Comparison of ENCODE assay signal across 1 cellular context in the genomic region with DNA sequence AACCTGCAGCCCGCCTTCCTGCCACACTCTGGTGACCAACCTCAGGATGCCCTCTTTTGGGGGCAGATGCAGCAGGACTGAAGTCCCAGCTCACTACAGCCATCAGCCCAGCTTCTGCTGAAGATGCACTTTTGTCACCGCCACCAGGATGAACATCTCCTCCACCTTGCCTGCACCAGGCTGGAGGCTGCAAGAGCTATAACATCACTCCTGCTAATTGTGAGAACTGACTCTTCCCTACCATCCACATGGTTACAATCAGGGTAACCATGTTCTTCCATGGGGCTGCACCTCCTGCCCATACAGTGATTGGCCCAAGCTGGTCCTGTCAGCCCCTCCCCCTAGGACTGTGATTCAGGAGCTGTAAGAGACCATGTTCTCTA.
TF ChIP-seq lines count a peak whose summit lies in the region.

No MANE protein-coding gene starts in this region.

TF ChIP-seq in HepG2, 621 proteins besides CTCF, POLR2A, EP300 and RAD21 (continued from another document):
- no peak for TF ChIP-seq NFKB2 (CRISPR knock-in tag; IDR thresholded peaks at IDR 0.05; ENCODE audit: borderline replicate concordance)
- no peak for TF ChIP-seq NFE2 (CRISPR knock-in tag; IDR thresholded peaks at IDR 0.05)
- TF ChIP-seq, protein P1, sequence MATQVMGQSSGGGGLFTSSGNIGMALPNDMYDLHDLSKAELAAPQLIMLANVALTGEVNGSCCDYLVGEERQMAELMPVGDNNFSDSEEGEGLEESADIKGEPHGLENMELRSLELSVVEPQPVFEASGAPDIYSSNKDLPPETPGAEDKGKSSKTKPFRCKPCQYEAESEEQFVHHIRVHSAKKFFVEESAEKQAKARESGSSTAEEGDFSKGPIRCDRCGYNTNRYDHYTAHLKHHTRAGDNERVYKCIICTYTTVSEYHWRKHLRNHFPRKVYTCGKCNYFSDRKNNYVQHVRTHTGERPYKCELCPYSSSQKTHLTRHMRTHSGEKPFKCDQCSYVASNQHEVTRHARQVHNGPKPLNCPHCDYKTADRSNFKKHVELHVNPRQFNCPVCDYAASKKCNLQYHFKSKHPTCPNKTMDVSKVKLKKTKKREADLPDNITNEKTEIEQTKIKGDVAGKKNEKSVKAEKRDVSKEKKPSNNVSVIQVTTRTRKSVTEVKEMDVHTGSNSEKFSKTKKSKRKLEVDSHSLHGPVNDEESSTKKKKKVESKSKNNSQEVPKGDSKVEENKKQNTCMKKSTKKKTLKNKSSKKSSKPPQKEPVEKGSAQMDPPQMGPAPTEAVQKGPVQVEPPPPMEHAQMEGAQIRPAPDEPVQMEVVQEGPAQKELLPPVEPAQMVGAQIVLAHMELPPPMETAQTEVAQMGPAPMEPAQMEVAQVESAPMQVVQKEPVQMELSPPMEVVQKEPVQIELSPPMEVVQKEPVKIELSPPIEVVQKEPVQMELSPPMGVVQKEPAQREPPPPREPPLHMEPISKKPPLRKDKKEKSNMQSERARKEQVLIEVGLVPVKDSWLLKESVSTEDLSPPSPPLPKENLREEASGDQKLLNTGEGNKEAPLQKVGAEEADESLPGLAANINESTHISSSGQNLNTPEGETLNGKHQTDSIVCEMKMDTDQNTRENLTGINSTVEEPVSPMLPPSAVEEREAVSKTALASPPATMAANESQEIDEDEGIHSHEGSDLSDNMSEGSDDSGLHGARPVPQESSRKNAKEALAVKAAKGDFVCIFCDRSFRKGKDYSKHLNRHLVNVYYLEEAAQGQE (IDR thresholded peaks at IDR 0.05; ENCODE audit: borderline replicate concordance in 1 of 2, low read depth in 1 of 2, low read length in 2 of 2) = no peak
- TF ChIP-seq KLF12 (CRISPR knock-in tag; IDR thresholded peaks at IDR 0.05; ENCODE audit: borderline replicate concordance) = no peak
- TF ChIP-seq, protein P2, sequence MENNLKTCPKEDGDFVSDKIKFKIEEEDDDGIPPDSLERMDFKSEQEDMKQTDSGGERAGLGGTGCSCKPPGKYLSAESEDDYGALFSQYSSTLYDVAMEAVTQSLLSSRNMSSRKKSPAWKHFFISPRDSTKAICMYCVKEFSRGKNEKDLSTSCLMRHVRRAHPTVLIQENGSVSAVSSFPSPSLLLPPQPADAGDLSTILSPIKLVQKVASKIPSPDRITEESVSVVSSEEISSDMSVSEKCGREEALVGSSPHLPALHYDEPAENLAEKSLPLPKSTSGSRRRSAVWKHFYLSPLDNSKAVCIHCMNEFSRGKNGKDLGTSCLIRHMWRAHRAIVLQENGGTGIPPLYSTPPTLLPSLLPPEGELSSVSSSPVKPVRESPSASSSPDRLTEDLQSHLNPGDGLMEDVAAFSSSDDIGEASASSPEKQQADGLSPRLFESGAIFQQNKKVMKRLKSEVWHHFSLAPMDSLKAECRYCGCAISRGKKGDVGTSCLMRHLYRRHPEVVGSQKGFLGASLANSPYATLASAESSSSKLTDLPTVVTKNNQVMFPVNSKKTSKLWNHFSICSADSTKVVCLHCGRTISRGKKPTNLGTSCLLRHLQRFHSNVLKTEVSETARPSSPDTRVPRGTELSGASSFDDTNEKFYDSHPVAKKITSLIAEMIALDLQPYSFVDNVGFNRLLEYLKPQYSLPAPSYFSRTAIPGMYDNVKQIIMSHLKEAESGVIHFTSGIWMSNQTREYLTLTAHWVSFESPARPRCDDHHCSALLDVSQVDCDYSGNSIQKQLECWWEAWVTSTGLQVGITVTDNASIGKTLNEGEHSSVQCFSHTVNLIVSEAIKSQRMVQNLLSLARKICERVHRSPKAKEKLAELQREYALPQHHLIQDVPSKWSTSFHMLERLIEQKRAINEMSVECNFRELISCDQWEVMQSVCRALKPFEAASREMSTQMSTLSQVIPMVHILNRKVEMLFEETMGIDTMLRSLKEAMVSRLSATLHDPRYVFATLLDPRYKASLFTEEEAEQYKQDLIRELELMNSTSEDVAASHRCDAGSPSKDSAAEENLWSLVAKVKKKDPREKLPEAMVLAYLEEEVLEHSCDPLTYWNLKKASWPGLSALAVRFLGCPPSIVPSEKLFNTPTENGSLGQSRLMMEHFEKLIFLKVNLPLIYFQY (CRISPR knock-in tag; IDR thresholded peaks at IDR 0.05; ENCODE audit: borderline replicate concordance) = no peak
- TF ChIP-seq, protein P3, sequence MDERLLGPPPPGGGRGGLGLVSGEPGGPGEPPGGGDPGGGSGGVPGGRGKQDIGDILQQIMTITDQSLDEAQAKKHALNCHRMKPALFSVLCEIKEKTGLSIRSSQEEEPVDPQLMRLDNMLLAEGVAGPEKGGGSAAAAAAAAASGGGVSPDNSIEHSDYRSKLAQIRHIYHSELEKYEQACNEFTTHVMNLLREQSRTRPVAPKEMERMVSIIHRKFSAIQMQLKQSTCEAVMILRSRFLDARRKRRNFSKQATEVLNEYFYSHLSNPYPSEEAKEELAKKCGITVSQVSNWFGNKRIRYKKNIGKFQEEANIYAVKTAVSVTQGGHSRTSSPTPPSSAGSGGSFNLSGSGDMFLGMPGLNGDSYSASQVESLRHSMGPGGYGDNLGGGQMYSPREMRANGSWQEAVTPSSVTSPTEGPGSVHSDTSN (CRISPR knock-in tag; IDR thresholded peaks at IDR 0.05) = no peak
- no peak for TF ChIP-seq ZNF879 (CRISPR knock-in tag; IDR thresholded peaks at IDR 0.05)
- TF ChIP-seq, protein P4, sequence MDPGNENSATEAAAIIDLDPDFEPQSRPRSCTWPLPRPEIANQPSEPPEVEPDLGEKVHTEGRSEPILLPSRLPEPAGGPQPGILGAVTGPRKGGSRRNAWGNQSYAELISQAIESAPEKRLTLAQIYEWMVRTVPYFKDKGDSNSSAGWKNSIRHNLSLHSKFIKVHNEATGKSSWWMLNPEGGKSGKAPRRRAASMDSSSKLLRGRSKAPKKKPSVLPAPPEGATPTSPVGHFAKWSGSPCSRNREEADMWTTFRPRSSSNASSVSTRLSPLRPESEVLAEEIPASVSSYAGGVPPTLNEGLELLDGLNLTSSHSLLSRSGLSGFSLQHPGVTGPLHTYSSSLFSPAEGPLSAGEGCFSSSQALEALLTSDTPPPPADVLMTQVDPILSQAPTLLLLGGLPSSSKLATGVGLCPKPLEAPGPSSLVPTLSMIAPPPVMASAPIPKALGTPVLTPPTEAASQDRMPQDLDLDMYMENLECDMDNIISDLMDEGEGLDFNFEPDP (CRISPR knock-in tag; conservative IDR thresholded peaks at IDR 0.05) = no peak
- TF ChIP-seq, protein P5, sequence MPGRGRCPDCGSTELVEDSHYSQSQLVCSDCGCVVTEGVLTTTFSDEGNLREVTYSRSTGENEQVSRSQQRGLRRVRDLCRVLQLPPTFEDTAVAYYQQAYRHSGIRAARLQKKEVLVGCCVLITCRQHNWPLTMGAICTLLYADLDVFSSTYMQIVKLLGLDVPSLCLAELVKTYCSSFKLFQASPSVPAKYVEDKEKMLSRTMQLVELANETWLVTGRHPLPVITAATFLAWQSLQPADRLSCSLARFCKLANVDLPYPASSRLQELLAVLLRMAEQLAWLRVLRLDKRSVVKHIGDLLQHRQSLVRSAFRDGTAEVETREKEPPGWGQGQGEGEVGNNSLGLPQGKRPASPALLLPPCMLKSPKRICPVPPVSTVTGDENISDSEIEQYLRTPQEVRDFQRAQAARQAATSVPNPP (CRISPR knock-in tag; IDR thresholded peaks at IDR 0.05) = peak; percentile 36; the same call in 1 of the 2 replicates
- TF ChIP-seq, protein P6, sequence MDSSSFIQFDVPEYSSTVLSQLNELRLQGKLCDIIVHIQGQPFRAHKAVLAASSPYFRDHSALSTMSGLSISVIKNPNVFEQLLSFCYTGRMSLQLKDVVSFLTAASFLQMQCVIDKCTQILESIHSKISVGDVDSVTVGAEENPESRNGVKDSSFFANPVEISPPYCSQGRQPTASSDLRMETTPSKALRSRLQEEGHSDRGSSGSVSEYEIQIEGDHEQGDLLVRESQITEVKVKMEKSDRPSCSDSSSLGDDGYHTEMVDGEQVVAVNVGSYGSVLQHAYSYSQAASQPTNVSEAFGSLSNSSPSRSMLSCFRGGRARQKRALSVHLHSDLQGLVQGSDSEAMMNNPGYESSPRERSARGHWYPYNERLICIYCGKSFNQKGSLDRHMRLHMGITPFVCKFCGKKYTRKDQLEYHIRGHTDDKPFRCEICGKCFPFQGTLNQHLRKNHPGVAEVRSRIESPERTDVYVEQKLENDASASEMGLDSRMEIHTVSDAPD (CRISPR knock-in tag; IDR thresholded peaks at IDR 0.05) = no peak
- TF ChIP-seq ZNF350 (CRISPR knock-in tag; IDR thresholded peaks at IDR 0.05; ENCODE audit: borderline replicate concordance, low read depth) = 0 out of 2 replicates have a peak, but pooled peaks have one; percentile 0
- no peak for TF ChIP-seq ZNF749 (CRISPR knock-in tag; IDR thresholded peaks at IDR 0.05; ENCODE audit: borderline replicate concordance)
- no peak for TF ChIP-seq SOX5 (CRISPR knock-in tag; IDR thresholded peaks at IDR 0.05; ENCODE audit: borderline replicate concordance)
- TF ChIP-seq ELF1 (CRISPR knock-in tag; IDR thresholded peaks at IDR 0.05) = no peak
- TF ChIP-seq ZNF615 (CRISPR knock-in tag; IDR thresholded peaks at IDR 0.05; ENCODE audit: borderline replicate concordance) = no peak
- TF ChIP-seq, protein P7, sequence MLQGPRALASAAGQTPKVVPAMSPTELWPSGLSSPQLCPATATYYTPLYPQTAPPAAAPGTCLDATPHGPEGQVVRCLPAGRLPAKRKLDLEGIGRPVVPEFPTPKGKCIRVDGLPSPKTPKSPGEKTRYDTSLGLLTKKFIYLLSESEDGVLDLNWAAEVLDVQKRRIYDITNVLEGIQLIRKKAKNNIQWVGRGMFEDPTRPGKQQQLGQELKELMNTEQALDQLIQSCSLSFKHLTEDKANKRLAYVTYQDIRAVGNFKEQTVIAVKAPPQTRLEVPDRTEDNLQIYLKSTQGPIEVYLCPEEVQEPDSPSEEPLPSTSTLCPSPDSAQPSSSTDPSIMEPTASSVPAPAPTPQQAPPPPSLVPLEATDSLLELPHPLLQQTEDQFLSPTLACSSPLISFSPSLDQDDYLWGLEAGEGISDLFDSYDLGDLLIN (CRISPR knock-in tag; IDR thresholded peaks at IDR 0.05; ENCODE audit: borderline replicate concordance) = no peak
- no peak for TF ChIP-seq ZNF782 (CRISPR knock-in tag; IDR thresholded peaks at IDR 0.05; ENCODE audit: borderline replicate concordance)
- TF ChIP-seq ZNF556 (CRISPR knock-in tag; IDR thresholded peaks at IDR 0.05; ENCODE audit: borderline replicate concordance) = no peak
- no peak for TF ChIP-seq TMF1 (CRISPR knock-in tag; IDR thresholded peaks at IDR 0.05; ENCODE audit: low read depth)
- TF ChIP-seq ZNF652 (CRISPR knock-in tag; IDR thresholded peaks at IDR 0.05; ENCODE audit: borderline replicate concordance, low read depth) = no peak
- TF ChIP-seq SP140L (CRISPR knock-in tag; IDR thresholded peaks at IDR 0.05; ENCODE audit: borderline replicate concordance) = no peak
- TF ChIP-seq KMT2A (CRISPR knock-in tag; IDR thresholded peaks at IDR 0.05) = no peak
- TF ChIP-seq SNAPC2 (CRISPR knock-in tag; IDR thresholded peaks at IDR 0.05) = 0 out of 2 replicates have a peak, but pooled peaks have one; percentile 29
- no peak for TF ChIP-seq RBAK (CRISPR knock-in tag; IDR thresholded peaks at IDR 0.05)
- 0 out of 2 replicates have a peak, but pooled peaks have one; percentile 1 for TF ChIP-seq ETV5 (CRISPR knock-in tag; IDR thresholded peaks at IDR 0.05; ENCODE audit: borderline replicate concordance)
- no peak for TF ChIP-seq ZNF329 (CRISPR knock-in tag; IDR thresholded peaks at IDR 0.05; ENCODE audit: low read depth)
- TF ChIP-seq, protein P8, sequence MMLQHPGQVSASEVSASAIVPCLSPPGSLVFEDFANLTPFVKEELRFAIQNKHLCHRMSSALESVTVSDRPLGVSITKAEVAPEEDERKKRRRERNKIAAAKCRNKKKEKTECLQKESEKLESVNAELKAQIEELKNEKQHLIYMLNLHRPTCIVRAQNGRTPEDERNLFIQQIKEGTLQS (CRISPR knock-in tag; IDR thresholded peaks at IDR 0.05) = no peak
- no peak for TF ChIP-seq SRSF1 (optimal IDR thresholded peaks at IDR 0.05; ENCODE audit: low read depth, low read length)
- TF ChIP-seq ZNF747 (CRISPR knock-in tag; IDR thresholded peaks at IDR 0.05; ENCODE audit: borderline replicate concordance) = no peak
- no peak for TF ChIP-seq WIZ (CRISPR knock-in tag; IDR thresholded peaks at IDR 0.05)
- TF ChIP-seq, protein P9, sequence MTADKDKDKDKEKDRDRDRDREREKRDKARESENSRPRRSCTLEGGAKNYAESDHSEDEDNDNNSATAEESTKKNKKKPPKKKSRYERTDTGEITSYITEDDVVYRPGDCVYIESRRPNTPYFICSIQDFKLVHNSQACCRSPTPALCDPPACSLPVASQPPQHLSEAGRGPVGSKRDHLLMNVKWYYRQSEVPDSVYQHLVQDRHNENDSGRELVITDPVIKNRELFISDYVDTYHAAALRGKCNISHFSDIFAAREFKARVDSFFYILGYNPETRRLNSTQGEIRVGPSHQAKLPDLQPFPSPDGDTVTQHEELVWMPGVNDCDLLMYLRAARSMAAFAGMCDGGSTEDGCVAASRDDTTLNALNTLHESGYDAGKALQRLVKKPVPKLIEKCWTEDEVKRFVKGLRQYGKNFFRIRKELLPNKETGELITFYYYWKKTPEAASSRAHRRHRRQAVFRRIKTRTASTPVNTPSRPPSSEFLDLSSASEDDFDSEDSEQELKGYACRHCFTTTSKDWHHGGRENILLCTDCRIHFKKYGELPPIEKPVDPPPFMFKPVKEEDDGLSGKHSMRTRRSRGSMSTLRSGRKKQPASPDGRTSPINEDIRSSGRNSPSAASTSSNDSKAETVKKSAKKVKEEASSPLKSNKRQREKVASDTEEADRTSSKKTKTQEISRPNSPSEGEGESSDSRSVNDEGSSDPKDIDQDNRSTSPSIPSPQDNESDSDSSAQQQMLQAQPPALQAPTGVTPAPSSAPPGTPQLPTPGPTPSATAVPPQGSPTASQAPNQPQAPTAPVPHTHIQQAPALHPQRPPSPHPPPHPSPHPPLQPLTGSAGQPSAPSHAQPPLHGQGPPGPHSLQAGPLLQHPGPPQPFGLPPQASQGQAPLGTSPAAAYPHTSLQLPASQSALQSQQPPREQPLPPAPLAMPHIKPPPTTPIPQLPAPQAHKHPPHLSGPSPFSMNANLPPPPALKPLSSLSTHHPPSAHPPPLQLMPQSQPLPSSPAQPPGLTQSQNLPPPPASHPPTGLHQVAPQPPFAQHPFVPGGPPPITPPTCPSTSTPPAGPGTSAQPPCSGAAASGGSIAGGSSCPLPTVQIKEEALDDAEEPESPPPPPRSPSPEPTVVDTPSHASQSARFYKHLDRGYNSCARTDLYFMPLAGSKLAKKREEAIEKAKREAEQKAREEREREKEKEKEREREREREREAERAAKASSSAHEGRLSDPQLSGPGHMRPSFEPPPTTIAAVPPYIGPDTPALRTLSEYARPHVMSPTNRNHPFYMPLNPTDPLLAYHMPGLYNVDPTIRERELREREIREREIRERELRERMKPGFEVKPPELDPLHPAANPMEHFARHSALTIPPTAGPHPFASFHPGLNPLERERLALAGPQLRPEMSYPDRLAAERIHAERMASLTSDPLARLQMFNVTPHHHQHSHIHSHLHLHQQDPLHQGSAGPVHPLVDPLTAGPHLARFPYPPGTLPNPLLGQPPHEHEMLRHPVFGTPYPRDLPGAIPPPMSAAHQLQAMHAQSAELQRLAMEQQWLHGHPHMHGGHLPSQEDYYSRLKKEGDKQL (CRISPR knock-in tag; IDR thresholded peaks at IDR 0.05; ENCODE audit: low read depth) = no peak
- no peak for TF ChIP-seq SMYD3 (CRISPR knock-in tag; IDR thresholded peaks at IDR 0.05)
- no peak for TF ChIP-seq ZZZ3 (CRISPR knock-in tag; IDR thresholded peaks at IDR 0.05; ENCODE audit: borderline replicate concordance)
- no peak for TF ChIP-seq ZFP36L1 (CRISPR knock-in tag; IDR thresholded peaks at IDR 0.05)
- TF ChIP-seq RXRB (CRISPR knock-in tag; IDR thresholded peaks at IDR 0.05; ENCODE audit: borderline replicate concordance) = no peak
TF ChIP-seq in HepG2: peak in this region for 21.
